Comparison of ENCODE assay signal across 22 cellular contexts in genomic region chr13:43267916-43268315, GRCh38.
DNase-seq lines count a peak whose midpoint lies in the region; ATAC-seq and TF ChIP-seq lines count a peak whose summit lies in the region.
"Had no signal": no experiment of that assay in that cellular context is flagged by ENCODE, and none has a peak within 500 bp of the region (broad histone marks: within the 10 kb centered on the region; RNA-seq: fewer than 3 reads in every experiment).

No MANE protein-coding gene starts in this region.

- WGBS in mammary epithelial cell (ENCODE audit: low coverage, missing lambda C conversion rate): 100% methylated on average over 3 of the region's 3 CpGs
- WGBS in psoas muscle, 3 donors: 86 to 91% (median 90%) methylated on average over 3 of the region's 3 CpGs

- peak overlapping the region; percentile 71 for H3K27ac Mint-ChIP-seq in progenitor cell of endocrine pancreas
- H3K27ac Mint-ChIP-seq in activated naive CD4-positive, alpha-beta T cell treated with anti-CD3 and anti-CD28 coated beads, Interleukin-2, amount 50 U/mL, for 72 hours: no peak overlapping the region
- H3K27ac Mint-ChIP-seq: activated CD4-positive, alpha-beta memory T cell treated with anti-CD3 and anti-CD28 coated beads for 36 hours; activated naive CD4-positive, alpha-beta T cell treated with anti-CD3 and anti-CD28 coated beads for 36 hours; naive B cell; stimulated activated effector memory CD8-positive, alpha-beta T cell treated with anti-CD3 and anti-CD28 coated beads, Interleukin-12 subunit alpha, Interleukin-12 subunit beta, amount 100 ng/mL, for 72 hours had no signal

- TF ChIP-seq CTCF in GM13976 (IDR thresholded peaks at IDR 0.05; ENCODE audit: borderline replicate concordance, control extremely low read depth, extremely low read depth, insufficient read depth, missing control alignments) (no peak), mammary epithelial cell (conservative IDR thresholded peaks at IDR 0.05 in 1 of 2, IDR thresholded peaks at IDR 0.05 in 1 of 2; ENCODE audit: extremely low read depth in 1 of 2, insufficient read depth in 1 of 2, low read depth in 1 of 2, low read length in 2 of 2) (no peak), progenitor cell of endocrine pancreas (IDR thresholded peaks at IDR 0.05; ENCODE audit: unreplicated experiment) (no peak), psoas muscle (IDR thresholded peaks at IDR 0.05) (no peak)

- DNase-seq in GM13976 (ENCODE audit: low spot score) (peak; percentile 13), mammary epithelial cell (no peak), progenitor cell of endocrine pancreas (ENCODE audit: low spot score, unreplicated experiment) (no peak), medulla oblongata (ENCODE audit: extremely low spot score) (no peak), psoas muscle (no peak)
- no peak for DNase-seq in activated naive CD4-positive, alpha-beta T cell treated with anti-CD3 and anti-CD28 coated beads, Interleukin-2, amount 50 U/mL, for 72 hours (ENCODE audit: low spot score in 2 of 2)
- DNase-seq: activated CD4-positive, alpha-beta memory T cell treated with anti-CD3 and anti-CD28 coated beads for 36 hours; activated naive CD4-positive, alpha-beta T cell treated with anti-CD3 and anti-CD28 coated beads for 36 hours; brain microvascular endothelial cell; Caco-2; KBM-7; naive B cell; NCI-H1105; sigmoid colon; stimulated activated CD4-positive, alpha-beta T cell treated with anti-CD3 and anti-CD28 coated beads, Interleukin-15, amount 100 ng/mL, for 24 hours had no signal

- no peaks in the 10 kb centered on the region for H3K9me3 Mint-ChIP-seq in progenitor cell of endocrine pancreas (ENCODE audit: low read depth)
- H3K9me3 Mint-ChIP-seq in activated naive CD4-positive, alpha-beta T cell treated with anti-CD3 and anti-CD28 coated beads, Interleukin-2, amount 50 U/mL, for 72 hours: no peaks in the 10 kb centered on the region
- H3K9me3 Mint-ChIP-seq: activated CD4-positive, alpha-beta memory T cell treated with anti-CD3 and anti-CD28 coated beads for 36 hours; activated naive CD4-positive, alpha-beta T cell treated with anti-CD3 and anti-CD28 coated beads for 36 hours; naive B cell; stimulated activated effector memory CD8-positive, alpha-beta T cell treated with anti-CD3 and anti-CD28 coated beads, Interleukin-12 subunit alpha, Interleukin-12 subunit beta, amount 100 ng/mL, for 72 hours had no signal

- in situ Hi-C loops in GM13976 (cut with MboI; ENCODE audit: low sequenced_read_pairs, unreplicated experiment) (no loop called here), mammary epithelial cell (cut with MboI; ENCODE audit: low sequenced_read_pairs in 2 of 2) (no loop called here)

- no peaks in the 10 kb centered on the region for H3K36me3 ChIP-seq in mammary epithelial cell (ENCODE audit: insufficient read depth, low read length)
- H3K36me3 ChIP-seq in psoas muscle (ENCODE audit: insufficient read depth in 1 of 2, low read depth in 1 of 2): no peaks in the 10 kb centered on the region
- H3K36me3 ChIP-seq: brain microvascular endothelial cell, prostate gland, sigmoid colon had no signal

- ATAC-seq in HG02885 (IDR thresholded peaks at IDR 0.05; ENCODE audit: poor library complexity, unreplicated experiment) (peak; percentile 62), psoas muscle (no peak)
- no peak for ATAC-seq in activated naive CD4-positive, alpha-beta T cell treated with anti-CD3 and anti-CD28 coated beads, Interleukin-2, amount 50 U/mL, for 72 hours
- ATAC-seq: activated CD4-positive, CD25-positive, alpha-beta regulatory T cell treated with anti-CD3 and anti-CD28 coated beads, Interleukin-2, amount 50 U/mL, for 24 hours; left lobe of liver; stimulated activated effector memory CD8-positive, alpha-beta T cell treated with anti-CD3 and anti-CD28 coated beads, Interleukin-12 subunit alpha, Interleukin-12 subunit beta, amount 100 ng/mL, for 72 hours had no signal

- H3K36me3 Mint-ChIP-seq in progenitor cell of endocrine pancreas (ENCODE audit: insufficient read depth): no peaks in the 10 kb centered on the region
- no peaks in the 10 kb centered on the region for H3K36me3 Mint-ChIP-seq in activated naive CD4-positive, alpha-beta T cell treated with anti-CD3 and anti-CD28 coated beads, Interleukin-2, amount 50 U/mL, for 72 hours
- H3K36me3 Mint-ChIP-seq: activated CD4-positive, alpha-beta memory T cell treated with anti-CD3 and anti-CD28 coated beads for 36 hours; naive B cell; stimulated activated effector memory CD8-positive, alpha-beta T cell treated with anti-CD3 and anti-CD28 coated beads, Interleukin-12 subunit alpha, Interleukin-12 subunit beta, amount 100 ng/mL, for 72 hours had no signal

- no peaks in the 10 kb centered on the region for H4K20me1 ChIP-seq in mammary epithelial cell (ENCODE audit: insufficient read depth, low read length)

- no peaks in the 10 kb centered on the region for H3K9me3 ChIP-seq in mammary epithelial cell (replicated peaks; ENCODE audit: insufficient read depth, low read length)
- no peaks in the 10 kb centered on the region for H3K9me3 ChIP-seq in psoas muscle
- H3K9me3 ChIP-seq: Caco-2, prostate gland, sigmoid colon, tibial nerve had no signal

- H3K4me3 ChIP-seq in mammary epithelial cell (replicated peaks in 1 of 3; ENCODE audit: insufficient read depth in 1 of 3, low read depth in 2 of 3, low read length in 3 of 3) (no peak overlapping the region), psoas muscle (no peak overlapping the region)
- H3K4me3 ChIP-seq: prostate gland, sigmoid colon, tibial nerve had no signal

- no peaks in the 10 kb centered on the region for H3K27me3 Mint-ChIP-seq in progenitor cell of endocrine pancreas

- H3K4me1 ChIP-seq in mammary epithelial cell (ENCODE audit: insufficient read depth, low read length): peaks cover 23% of the 10 kb centered on the region
- peaks cover 19% of the 10 kb centered on the region for H3K4me1 ChIP-seq in psoas muscle
- H3K4me1 ChIP-seq: prostate gland, tibial nerve had no signal

- H3K27ac ChIP-seq in mammary epithelial cell (ENCODE audit: insufficient read depth, low read depth, low read length) (peak overlapping the region; percentile 66), psoas muscle (no peak overlapping the region)
- H3K27ac ChIP-seq: C4-2B, prostate gland, tibial nerve had no signal

- no peak overlapping the region for H2AFZ ChIP-seq in mammary epithelial cell (ENCODE audit: low read depth, low read length)

- H3K27me3 ChIP-seq in mammary epithelial cell (ENCODE audit: insufficient read depth, low read length) (no peaks in the 10 kb centered on the region), psoas muscle (ENCODE audit: insufficient read depth in 3 of 3, low read length in 2 of 3) (no peaks in the 10 kb centered on the region)
- H3K27me3 ChIP-seq: brain microvascular endothelial cell, sigmoid colon, tibial nerve had no signal

- CTCF ChIA-PET in mammary epithelial cell (lab: Charles Lee; ENCODE audit: low non-redundant PET): no interaction called here

- intact Hi-C loops in mammary epithelial cell (cut with micrococcal nuclease) (no loop called here), psoas muscle (cut with DNase I) (no loop called here)

- no peak overlapping the region for H3K9ac ChIP-seq in mammary epithelial cell (ENCODE audit: insufficient read depth, low read length)

- H3K4me3 Mint-ChIP-seq in progenitor cell of endocrine pancreas (ENCODE audit: low read depth): no peak overlapping the region
- H3K4me3 Mint-ChIP-seq: activated CD4-positive, alpha-beta memory T cell treated with anti-CD3 and anti-CD28 coated beads for 36 hours; activated naive CD4-positive, alpha-beta T cell treated with anti-CD3 and anti-CD28 coated beads for 36 hours; naive B cell; stimulated activated effector memory CD8-positive, alpha-beta T cell treated with anti-CD3 and anti-CD28 coated beads, Interleukin-12 subunit alpha, Interleukin-12 subunit beta, amount 100 ng/mL, for 72 hours had no signal

- no peak overlapping the region for H3K4me2 ChIP-seq in mammary epithelial cell (ENCODE audit: insufficient read depth, low read depth, low read length)

- dilution Hi-C loops in mammary epithelial cell (cut with HindIII; ENCODE audit: low sequenced_read_pairs): no loop called here

- no peaks in the 10 kb centered on the region for H3K79me2 ChIP-seq in mammary epithelial cell (ENCODE audit: insufficient read depth, low read length)

- peaks cover 43% of the 10 kb centered on the region for H3K4me1 Mint-ChIP-seq in progenitor cell of endocrine pancreas (ENCODE audit: low read depth)
- H3K4me1 Mint-ChIP-seq: naive B cell; stimulated activated effector memory CD8-positive, alpha-beta T cell treated with anti-CD3 and anti-CD28 coated beads, Interleukin-12 subunit alpha, Interleukin-12 subunit beta, amount 100 ng/mL, for 72 hours had no signal

- no TSS peak for BruUV-seq in mammary epithelial cell (replicated peaks; lab: Mats Ljungman, UMichigan)
